Comparison of ENCODE assay signal across 8 cellular contexts in the genomic region with DNA sequence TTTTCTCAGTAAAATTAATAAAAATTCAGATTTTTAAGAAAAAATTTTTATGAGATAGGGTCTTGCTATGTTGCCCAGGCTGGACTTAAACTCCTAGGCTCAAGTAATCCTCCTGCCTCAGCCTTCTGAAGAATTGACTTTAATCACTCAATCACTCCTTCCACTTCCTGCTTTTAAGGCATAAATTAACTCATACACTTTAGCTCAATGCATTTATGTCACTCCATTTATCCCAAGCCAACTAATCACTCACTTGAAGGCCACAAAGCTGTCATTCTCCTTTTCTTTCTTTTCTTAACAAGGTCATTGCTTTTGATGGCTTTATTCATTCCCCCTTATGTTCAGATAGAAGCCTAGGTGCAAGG. TPM values are rescaled to one million over a fixed set of nuclear protein-coding genes. Genes with fewer than 3 reads are reported as not detected.
A peak's percentile ranks its signal among the peaks of the same experiment; 100 is the strongest.
DNase-seq lines count a peak whose midpoint lies in the region; ATAC-seq lines count a peak whose summit lies in the region.

No MANE protein-coding gene starts in this region.

- H3K9me3 ChIP-seq in T-helper 17 cell (ENCODE audit: control insufficient read depth, low read length, poor library complexity, severe bottlenecking) = no peaks in the 10 kb centered on the region
- no peaks in the 10 kb centered on the region for H3K9me3 ChIP-seq in right cardiac atrium (ENCODE audit: control insufficient read depth, low read length)

- H3K27ac ChIP-seq in right cardiac atrium (ENCODE audit: low read length) = peak overlapping the region; percentile 94

- intact Hi-C loops in right cardiac atrium (cut with DNase I) = loop anchor here in 2 of 4 donors (10.0 kb wide), 1 partner anchor 64 kb away; a partner anchor contains a TSS

- peak overlapping the region; percentile 91 for H3K27ac Mint-ChIP-seq in T-helper 17 cell
- H3K27ac Mint-ChIP-seq in stimulated activated naive CD8-positive, alpha-beta T cell treated with anti-CD3 and anti-CD28 coated beads, Interleukin-15, Interleukin-2, amounts not matched to agents 100 ng/mL and 50 ng/mL, for 24 hours = peak overlapping the region; percentile 87

- H3K27me3 Mint-ChIP-seq in T-helper 17 cell = no peaks in the 10 kb centered on the region
- H3K27me3 Mint-ChIP-seq in stimulated activated naive CD8-positive, alpha-beta T cell treated with anti-CD3 and anti-CD28 coated beads, Interleukin-15, Interleukin-2, amounts not matched to agents 100 ng/mL and 50 ng/mL, for 24 hours = no peaks in the 10 kb centered on the region

- H3K4me3 Mint-ChIP-seq in T-helper 17 cell = peak overlapping the region; percentile 94
- peak overlapping the region; percentile 93 for H3K4me3 Mint-ChIP-seq in stimulated activated naive CD8-positive, alpha-beta T cell treated with anti-CD3 and anti-CD28 coated beads, Interleukin-15, Interleukin-2, amounts not matched to agents 100 ng/mL and 50 ng/mL, for 24 hours

- H3K36me3 Mint-ChIP-seq in T-helper 17 cell (ENCODE audit: low read depth) = peaks cover 4% of the 10 kb centered on the region
- H3K36me3 Mint-ChIP-seq in stimulated activated naive CD8-positive, alpha-beta T cell treated with anti-CD3 and anti-CD28 coated beads, Interleukin-15, Interleukin-2, amounts not matched to agents 100 ng/mL and 50 ng/mL, for 24 hours (ENCODE audit: low read depth) = peaks cover 38% of the 10 kb centered on the region

- ATAC-seq in GM18508 (IDR thresholded peaks at IDR 0.05; ENCODE audit: insufficient read depth, unreplicated experiment) = peak; percentile 5
- ATAC-seq in HG02571 (IDR thresholded peaks at IDR 0.05; ENCODE audit: unreplicated experiment) = peak; percentile 6
- ATAC-seq in T-helper 17 cell = no peak
- no peak for ATAC-seq in right cardiac atrium

- DNase-seq in T-helper 17 cell = no peak
- no peak for DNase-seq in right cardiac atrium
- no peak for DNase-seq in nucleus accumbens (lab: John Stamatoyannopoulos, UW)
- DNase-seq in activated CD4-positive, alpha-beta T cell treated with anti-CD3 and anti-CD28 coated beads, Interleukin-2, amount 50 U/mL, for 48 hours = no peak
- DNase-seq in pons (ENCODE audit: low spot score) = no peak

- H3K4me3 ChIP-seq in right cardiac atrium (ENCODE audit: low read length) = peak overlapping the region; percentile 97

- no peaks in the 10 kb centered on the region for H3K4me1 ChIP-seq in right cardiac atrium (ENCODE audit: control insufficient read depth, insufficient read depth, low read length)

- H3K27me3 ChIP-seq in right cardiac atrium (ENCODE audit: control insufficient read depth, insufficient read depth) = no peaks in the 10 kb centered on the region

- peaks cover 22% of the 10 kb centered on the region for H3K4me1 Mint-ChIP-seq in T-helper 17 cell
- peaks cover 14% of the 10 kb centered on the region for H3K4me1 Mint-ChIP-seq in stimulated activated naive CD8-positive, alpha-beta T cell treated with anti-CD3 and anti-CD28 coated beads, Interleukin-15, Interleukin-2, amounts not matched to agents 100 ng/mL and 50 ng/mL, for 24 hours (ENCODE audit: low read depth)

- H3K9me3 Mint-ChIP-seq in stimulated activated naive CD8-positive, alpha-beta T cell treated with anti-CD3 and anti-CD28 coated beads, Interleukin-15, Interleukin-2, amounts not matched to agents 100 ng/mL and 50 ng/mL, for 24 hours = no peaks in the 10 kb centered on the region

RNA-seq across cellular contexts. Expression of a gene that starts 0.9 kb away (rescaled TPM):
- total RNA-seq in T-helper 17 cell (10 to 100 TPM; 22.7 to 33.9 TPM), right cardiac atrium (10 to 100 TPM; 17.0 to 84.9 (median 23.8) TPM)
- 16.3 TPM for polyA plus RNA-seq in right cardiac atrium

RNA-seq across cellular contexts. Expression of a gene that starts 8.5 kb away (rescaled TPM):
- 1 to 10 TPM; 2.5 to 3.1 TPM for total RNA-seq in T-helper 17 cell
- total RNA-seq in right cardiac atrium = 1 to 10 TPM; 1.6 to 1.7 (median 1.6) TPM
- polyA plus RNA-seq in right cardiac atrium = 1.1 TPM

RNA-seq across cellular contexts. Expression of a gene that starts 8.8 kb away (rescaled TPM):
- total RNA-seq in T-helper 17 cell (10 to 100 TPM; 19.0 to 23.8 TPM), right cardiac atrium (10 to 100 TPM; 22.8 to 51.1 (median 32.0) TPM)
- 51.5 TPM for polyA plus RNA-seq in right cardiac atrium

RNA-seq across cellular contexts. Expression of a gene that starts 41.1 kb away (rescaled TPM):
- not detected for total RNA-seq in T-helper 17 cell
- 1,000 to 10,000 TPM; 4,923 to 5,929 (median 5,581) TPM for total RNA-seq in right cardiac atrium
- 9,689 TPM for polyA plus RNA-seq in right cardiac atrium

RNA-seq across cellular contexts. Expression of a gene that starts 42.0 kb away (rescaled TPM):
- total RNA-seq in T-helper 17 cell (not detected), right cardiac atrium (100 to 1,000 TPM in 1 of 4 donors, 10 to 100 TPM in 3; 38.0 to 103 (median 69.2) TPM)
- polyA plus RNA-seq in right cardiac atrium = 106 TPM

Comparison
In these comparisons a context has a peak if more than half of its experiments do, and no peak if none do; other contexts are left out.
1. ATAC-seq: peak in GM18508 (single experiment) and HG02571 (single experiment); none in T-helper 17 cell (single experiment) and right cardiac atrium (0 of 2).